In the genomic region with DNA sequence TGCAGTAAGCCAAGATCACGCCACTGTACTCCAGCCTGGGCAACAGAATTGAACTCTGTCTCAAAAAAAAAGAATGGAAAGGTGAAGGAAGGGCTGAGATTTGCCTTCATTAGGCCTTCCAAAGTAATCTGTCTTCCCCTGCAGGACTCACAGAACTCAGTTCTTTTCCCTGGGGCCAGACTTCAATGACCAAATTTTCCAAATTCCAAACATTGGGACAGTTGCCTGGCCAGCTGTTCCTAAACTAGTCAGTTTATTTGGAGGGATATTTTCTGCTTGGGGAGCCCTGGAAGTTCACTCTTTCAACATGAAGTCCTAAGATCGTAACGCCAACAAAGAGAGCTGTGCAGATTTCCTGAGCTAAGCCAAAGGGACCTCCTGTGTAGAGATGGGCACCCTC, we compare ENCODE assay signal across 9 cellular contexts.
"Had no signal": no experiment of that assay in that cellular context is flagged by ENCODE, and none has a peak within 500 bp of the region (broad histone marks: within the 10 kb centered on the region; RNA-seq: fewer than 3 reads in every experiment).

No MANE protein-coding gene starts in this region.

- ATAC-seq: activated naive CD4-positive, alpha-beta T cell treated with anti-CD3 and anti-CD28 coated beads, Interleukin-2, amount 50 U/mL, for 72 hours had no signal

- H3K9me3 ChIP-seq: thyroid gland had no signal

- H3K4me1 ChIP-seq: parathyroid adenoma had no signal

- H3K9ac ChIP-seq: parathyroid adenoma had no signal

- H2AFZ ChIP-seq: parathyroid adenoma had no signal

- H3K36me3 ChIP-seq: thyroid gland had no signal

- H3K27me3 ChIP-seq: thyroid gland had no signal

- H3K4me3 ChIP-seq: thyroid gland had no signal

- DNase-seq: activated B cell treated with CpG ODN at 0.5 μM for 24 hours; activated effector memory CD4-positive, alpha-beta T cell treated with Interleukin-2 at 50 U/mL for 16 hours; activated T-cell treated with anti-CD3 and anti-CD28 coated beads, Interleukin-2, amount 50 U/mL, for 1 hour; amygdala; endodermal cell; stimulated activated CD4-positive, alpha-beta T cell treated with anti-CD3 and anti-CD28 coated beads, Interleukin-4, amount 100 ng/mL, for 4 hours; thyroid gland had no signal

- H3K27ac ChIP-seq: parathyroid adenoma, thyroid gland had no signal

- H3K79me2 ChIP-seq: parathyroid adenoma had no signal
